In genomic region chr17:35141681-35142466, GRCh38 we compare ENCODE assay signal across 1 cellular context.
TF ChIP-seq lines count a peak whose summit lies in the region.

Gene NLE1, minus strand, starts transcription at chr17:35142303. Its CDS starts 28 bp downstream, at chr17:35142275.

TF ChIP-seq in A549, 52 proteins besides CTCF, POLR2A, EP300 and RAD21 (continued from another document):
- TF ChIP-seq PBX3 (IDR thresholded peaks at IDR 0.05) (peak; percentile 61; the same call in 1 of the 2 replicates), BHLHE40 (IDR thresholded peaks at IDR 0.05; ENCODE audit: low read depth, low read length) (no peak), JUN (IDR thresholded peaks at IDR 0.05) (peak; percentile 61 to 98; a peak in 4 of 5 replicates), TP53 (CRISPR knock-in tag; IDR thresholded peaks at IDR 0.05) (no peak), SMC3 (IDR thresholded peaks at IDR 0.05) (peak; percentile 72)
- TF ChIP-seq, protein P1, sequence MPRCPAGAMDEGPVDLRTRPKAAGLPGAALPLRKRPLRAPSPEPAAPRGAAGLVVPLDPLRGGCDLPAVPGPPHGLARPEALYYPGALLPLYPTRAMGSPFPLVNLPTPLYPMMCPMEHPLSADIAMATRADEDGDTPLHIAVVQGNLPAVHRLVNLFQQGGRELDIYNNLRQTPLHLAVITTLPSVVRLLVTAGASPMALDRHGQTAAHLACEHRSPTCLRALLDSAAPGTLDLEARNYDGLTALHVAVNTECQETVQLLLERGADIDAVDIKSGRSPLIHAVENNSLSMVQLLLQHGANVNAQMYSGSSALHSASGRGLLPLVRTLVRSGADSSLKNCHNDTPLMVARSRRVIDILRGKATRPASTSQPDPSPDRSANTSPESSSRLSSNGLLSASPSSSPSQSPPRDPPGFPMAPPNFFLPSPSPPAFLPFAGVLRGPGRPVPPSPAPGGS (IDR thresholded peaks at IDR 0.05) = peak; percentile 84
